In the genomic region with DNA sequence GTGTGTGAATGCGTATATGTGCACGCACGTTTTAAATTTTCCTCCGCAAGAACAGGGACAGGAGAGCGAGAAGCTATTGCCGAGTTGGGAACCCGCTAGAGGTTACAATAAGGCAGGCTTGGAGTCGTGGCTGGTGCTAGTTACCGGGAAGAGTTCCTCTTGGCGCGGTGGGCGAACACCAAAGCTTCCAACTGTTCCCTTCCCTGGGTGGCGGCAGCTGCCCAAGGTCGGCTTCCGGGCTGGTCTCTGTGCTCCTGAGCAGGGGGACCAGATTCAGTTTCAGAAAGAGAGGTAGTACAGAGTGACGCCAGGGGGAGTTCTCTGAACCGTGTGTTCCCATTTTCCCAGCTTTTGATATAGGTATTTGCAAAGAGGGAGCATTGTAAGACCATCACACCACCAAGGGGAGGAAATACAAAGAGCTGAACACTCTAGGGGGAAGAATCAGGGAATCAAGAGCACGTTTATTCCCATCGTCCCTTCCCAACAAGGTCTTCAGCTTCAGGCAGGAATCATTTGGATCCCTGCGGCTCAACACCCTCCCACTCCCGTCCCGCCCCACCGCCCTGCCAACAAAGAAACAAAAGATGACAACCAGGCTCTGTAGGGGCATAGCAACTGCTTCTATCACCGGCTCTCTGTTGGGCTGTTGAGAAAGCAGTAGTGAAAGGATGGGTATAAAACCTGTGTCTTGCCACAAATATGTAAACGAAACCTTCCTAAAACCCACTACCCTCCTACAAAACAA, we compare ENCODE assay signal across 8 cellular contexts.
DNase-seq lines count a peak whose midpoint lies in the region; ATAC-seq and TF ChIP-seq lines count a peak whose summit lies in the region.

No MANE protein-coding gene starts in this region.

- intact Hi-C loops in colonic mucosa (cut with DNase I) = no loop called here

- H3K27me3 ChIP-seq in colonic mucosa = peaks cover 5% of the 10 kb centered on the region

- no peak overlapping the region for H3K27ac ChIP-seq in colonic mucosa

- no peaks in the 10 kb centered on the region for H3K9me3 Mint-ChIP-seq in neural crest cell

- H3K9ac ChIP-seq in colonic mucosa (ENCODE audit: low read depth in 2 of 2, low read length in 2 of 2) = peak overlapping the region in 1 of 2 donors; percentile 12

- peak; percentile 6 for DNase-seq in COLO829 (ENCODE audit: low spot score)
- peak; percentile 71 to 84 for DNase-seq in NCI-H2081 (lab: John Stamatoyannopoulos, UW)
- DNase-seq in colonic mucosa = peak; percentile 15
- peak; percentile 39 for DNase-seq in neural crest cell (ENCODE audit: low read depth, low spot score)
- DNase-seq in NOMO-1 (lab: John Stamatoyannopoulos, UW; ENCODE audit: unreplicated experiment in 2 of 2) = no peak

- H3K9me3 ChIP-seq in colonic mucosa = no peaks in the 10 kb centered on the region

- H3K4me3 ChIP-seq in colonic mucosa = peak overlapping the region; percentile 3

- no peaks in the 10 kb centered on the region for H3K36me3 Mint-ChIP-seq in neural crest cell (ENCODE audit: low read depth)

- no peak for ATAC-seq in GM19455 (IDR thresholded peaks at IDR 0.05; ENCODE audit: unreplicated experiment)
- no peak for ATAC-seq in GM21737 (IDR thresholded peaks at IDR 0.05; ENCODE audit: unreplicated experiment)
- no peak for ATAC-seq in HG03025 (IDR thresholded peaks at IDR 0.05; ENCODE audit: low FRiP score, unreplicated experiment)

- H3K27me3 Mint-ChIP-seq in neural crest cell (ENCODE audit: low read depth) = peaks cover 55% of the 10 kb centered on the region

- peak overlapping the region; percentile 95 for H3K27ac Mint-ChIP-seq in neural crest cell (ENCODE audit: unreplicated experiment)

- TF ChIP-seq CTCF in colonic mucosa (IDR thresholded peaks at IDR 0.05) = no peak
- TF ChIP-seq CTCF in neural crest cell (conservative IDR thresholded peaks at IDR 0.05) = peak; percentile 32

- H3K4me3 Mint-ChIP-seq in neural crest cell = peak overlapping the region; percentile 86

- H3K36me3 ChIP-seq in colonic mucosa = no peaks in the 10 kb centered on the region

- no peaks in the 10 kb centered on the region for H3K4me1 ChIP-seq in colonic mucosa

- H3K4me1 Mint-ChIP-seq in neural crest cell = peaks cover 43% of the 10 kb centered on the region

Comparison
In these comparisons a context has a peak if more than half of its experiments do, and no peak if none do; other contexts are left out.
1. DNase-seq: peak in COLO829 (single experiment), NCI-H2081 (2 of 2), colonic mucosa (single experiment) and neural crest cell (single experiment); none in NOMO-1 (0 of 2).